ENCODE assay signal across 1 cellular context in genomic region chrX:119677654-119677981, GRCh38.
TF ChIP-seq lines count a peak whose summit lies in the region.

No MANE protein-coding gene starts in this region.

TF ChIP-seq in A549, 52 proteins besides CTCF, POLR2A, EP300 and RAD21 (continued from another document):
- TF ChIP-seq TP53 (CRISPR knock-in tag; IDR thresholded peaks at IDR 0.05): no peak
- no peak for TF ChIP-seq HES2 (IDR thresholded peaks at IDR 0.05)
- TF ChIP-seq EHF (CRISPR knock-in tag; IDR thresholded peaks at IDR 0.05): no peak
- no peak for TF ChIP-seq E2F6 (IDR thresholded peaks at IDR 0.05; ENCODE audit: borderline replicate concordance, low read depth)
- no peak for TF ChIP-seq HOXB5 (CRISPR knock-in tag; IDR thresholded peaks at IDR 0.05)
- TF ChIP-seq RARB (CRISPR knock-in tag; IDR thresholded peaks at IDR 0.05): no peak
- no peak for TF ChIP-seq CHD4 (IDR thresholded peaks at IDR 0.05; ENCODE audit: borderline replicate concordance)
- no peak for TF ChIP-seq HEYL (CRISPR knock-in tag; IDR thresholded peaks at IDR 0.05)
- no peak for TF ChIP-seq NR3C1 (IDR thresholded peaks at IDR 0.05)
- no peak for TF ChIP-seq HMGXB4 (CRISPR knock-in tag; IDR thresholded peaks at IDR 0.05; ENCODE audit: borderline replicate concordance)
- TF ChIP-seq JUN (IDR thresholded peaks at IDR 0.05): no peak
